Comparison of ENCODE assay signal across 20 cellular contexts in the genomic region with DNA sequence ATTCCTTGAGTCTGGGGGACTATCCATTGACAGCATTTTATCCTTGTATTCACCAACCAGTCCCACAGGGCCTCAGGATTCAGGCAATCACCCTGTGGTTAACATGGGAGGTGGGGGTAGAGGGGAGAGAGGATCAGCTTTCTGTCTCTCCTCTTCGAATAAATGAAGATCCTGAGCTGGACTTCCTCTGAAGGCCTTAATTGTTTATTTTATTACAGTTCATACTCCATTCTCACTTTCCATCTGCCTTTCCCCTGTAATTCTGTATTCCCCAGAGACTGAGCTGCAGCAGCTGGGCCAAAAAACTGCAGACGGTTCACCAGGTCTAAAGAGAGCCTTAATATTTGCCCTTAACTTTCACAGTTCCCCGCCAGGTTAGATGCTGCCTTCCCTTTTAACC. TPM values are rescaled to one million over a fixed set of nuclear protein-coding genes. Genes with fewer than 3 reads are reported as not detected.
DNase-seq lines count a peak whose midpoint lies in the region; ATAC-seq and TF ChIP-seq lines count a peak whose summit lies in the region.
"Had no signal": no experiment of that assay in that cellular context is flagged by ENCODE, and none has a peak within 500 bp of the region (broad histone marks: within the 10 kb centered on the region; RNA-seq: fewer than 3 reads in every experiment).

No MANE protein-coding gene starts in this region.

- H3K4me3 Mint-ChIP-seq in nephron progenitor cell: peak overlapping the region; percentile 9
- no peak overlapping the region for H3K4me3 Mint-ChIP-seq in Caco-2 (ENCODE audit: unreplicated experiment)
- H3K4me3 Mint-ChIP-seq: activated T-cell treated with anti-CD3 and anti-CD28 coated beads, Interleukin-2, amount 50 U/mL, for 72 hours had no signal

- intact Hi-C loops in Caco-2 (cut with micrococcal nuclease; ENCODE audit: unreplicated experiment): no loop called here

- CTCF ChIA-PET in HEK293 (lab: Yijun Ruan, JAX): interaction anchor here (0.7 to 1.3 kb wide), 2 partner anchors 22 to 1123 kb away, joined by 3 to 5 read pairs; no protein-coding TSS in a partner anchor
- CTCF ChIA-PET in Caco-2 (lab: Charles Lee): no interaction called here

- POLR2A ChIA-PET in HEK293 (lab: Yijun Ruan, JAX) (no interaction called here), Caco-2 (lab: Charles Lee) (no interaction called here)

- H3K27me3 Mint-ChIP-seq in nephron progenitor cell (ENCODE audit: low read depth, poor library complexity) (no peaks in the 10 kb centered on the region), Caco-2 (ENCODE audit: insufficient read depth, unreplicated experiment) (no peaks in the 10 kb centered on the region)

- H3K9me3 ChIP-seq in HEK293 (ENCODE audit: control insufficient read depth, insufficient read depth, low read depth, low read length) (no peaks in the 10 kb centered on the region), adipocyte (ENCODE audit: control insufficient read depth, low read length) (no peaks in the 10 kb centered on the region), Caco-2 (no peaks in the 10 kb centered on the region)
- H3K9me3 ChIP-seq: adrenal gland, ovary, Peyer's patch, transverse colon had no signal

- H3K4me1 ChIP-seq in HEK293 (ENCODE audit: control insufficient read depth, insufficient read depth, low read length): no peaks in the 10 kb centered on the region
- H3K4me1 ChIP-seq in adipocyte (ENCODE audit: control insufficient read depth, insufficient read depth, low read length): peaks cover 27% of the 10 kb centered on the region
- 0 out of 2 replicates have a peak, but pooled peaks cover 6% of the 10 kb centered on the region for H3K4me1 ChIP-seq in Caco-2
- H3K4me1 ChIP-seq: Peyer's patch had no signal

- H3K4me1 Mint-ChIP-seq in nephron progenitor cell (peaks cover 48% of the 10 kb centered on the region), Caco-2 (ENCODE audit: low read depth, unreplicated experiment) (no peaks in the 10 kb centered on the region)

- no peak overlapping the region for H3K4me3 ChIP-seq in HEK293 (ENCODE audit: low read depth, low read length)
- H3K4me3 ChIP-seq in adipocyte (ENCODE audit: low read length): no peak overlapping the region
- H3K4me3 ChIP-seq in Caco-2 (ENCODE audit: low read depth, low read length): no peak overlapping the region
- H3K4me3 ChIP-seq: adrenal gland, ovary, Peyer's patch, skin epidermis, transverse colon had no signal

- H3K9me3 Mint-ChIP-seq in nephron progenitor cell (no peaks in the 10 kb centered on the region), Caco-2 (ENCODE audit: unreplicated experiment) (no peaks in the 10 kb centered on the region)
- H3K9me3 Mint-ChIP-seq: activated T-cell treated with anti-CD3 and anti-CD28 coated beads, Interleukin-2, amount 50 U/mL, for 72 hours had no signal

- H3K36me3 Mint-ChIP-seq in nephron progenitor cell (ENCODE audit: low read depth) (peaks cover 45% of the 10 kb centered on the region), Caco-2 (ENCODE audit: insufficient read depth, unreplicated experiment) (no peaks in the 10 kb centered on the region)

- TF ChIP-seq CTCF in HEK293 (tag by site-specific recombination; IDR thresholded peaks at IDR 0.05) (no peak), nephron progenitor cell (IDR thresholded peaks at IDR 0.05) (no peak), Caco-2 (IDR thresholded peaks at IDR 0.05; ENCODE audit: insufficient read depth in 1 of 2, low read depth in 1 of 2, low read length in 1 of 2, severe bottlenecking in 1 of 2, unreplicated experiment in 1 of 2) (no peak)

- ATAC-seq in HG02970 (IDR thresholded peaks at IDR 0.05; ENCODE audit: low FRiP score, unreplicated experiment): no peak
- no peak for ATAC-seq in GM18873 (IDR thresholded peaks at IDR 0.05; ENCODE audit: low FRiP score, unreplicated experiment)
- ATAC-seq: activated T-cell treated with anti-CD3 and anti-CD28 coated beads, Interleukin-2, amount 50 U/mL, for 72 hours; left lobe of liver had no signal

- no peak overlapping the region for H3K9ac ChIP-seq in adipocyte (ENCODE audit: low read length)

- peak; percentile 73 for DNase-seq in NCI-H2107 (lab: John Stamatoyannopoulos, UW)
- DNase-seq in adipocyte (ENCODE audit: low read depth): peak; percentile 20
- DNase-seq in nephron progenitor cell: no peak
- no peak for DNase-seq in NK-92 (lab: John Stamatoyannopoulos, UW; ENCODE audit: unreplicated experiment)
- DNase-seq in Caco-2: no peak
- DNase-seq: activated CD4-positive, alpha-beta T cell treated with anti-CD3 and anti-CD28 coated beads, Interleukin-2, amount 50 U/mL, for 48 hours; activated T-cell treated with anti-CD3 and anti-CD28 coated beads, Interleukin-2, amount 50 U/mL, for 72 hours; AML-193; foreskin fibroblast; MV-4-11; NCI-H510A; ovary; Peyer's patch; transverse colon had no signal

- H3K27ac Mint-ChIP-seq in nephron progenitor cell: peak overlapping the region; percentile 97
- H3K27ac Mint-ChIP-seq in Caco-2 (ENCODE audit: unreplicated experiment): no peak overlapping the region
- H3K27ac Mint-ChIP-seq: activated T-cell treated with anti-CD3 and anti-CD28 coated beads, Interleukin-2, amount 50 U/mL, for 72 hours had no signal

- H3K27me3 ChIP-seq in adipocyte (replicated peaks; ENCODE audit: control insufficient read depth, insufficient read depth, low read length): no peaks in the 10 kb centered on the region
- no peaks in the 10 kb centered on the region for H3K27me3 ChIP-seq in Caco-2 (replicated peaks; ENCODE audit: control insufficient read depth, insufficient read depth, low read length)
- H3K27me3 ChIP-seq: adrenal gland, ovary, Peyer's patch, transverse colon had no signal

- no TSS peak for BruUV-seq in Caco-2 (replicated peaks; lab: Mats Ljungman, UMichigan)

- H3K36me3 ChIP-seq in HEK293 (ENCODE audit: control insufficient read depth in 2 of 2, insufficient read depth in 1 of 2, low read length in 2 of 2): no peaks in the 10 kb centered on the region
- no peaks in the 10 kb centered on the region for H3K36me3 ChIP-seq in adipocyte (ENCODE audit: control insufficient read depth, insufficient read depth, low read length, severe bottlenecking)
- no peaks in the 10 kb centered on the region for H3K36me3 ChIP-seq in Caco-2 (ENCODE audit: control insufficient read depth, insufficient read depth, low read length)
- H3K36me3 ChIP-seq: adrenal gland, ovary, Peyer's patch, transverse colon had no signal

- no peak overlapping the region for H3K27ac ChIP-seq in HEK293 (ENCODE audit: extremely low read depth, low read depth, low read length)
- H3K27ac ChIP-seq: adrenal gland, ovary, Peyer's patch, skin epidermis, transverse colon had no signal

TF ChIP-seq in HEK293, 187 proteins besides CTCF, POLR2A, EP300 and RAD21:
- TF ChIP-seq ZNF18 (tag by site-specific recombination; IDR thresholded peaks at IDR 0.05): 0 out of 2 replicates have a peak, but pooled peaks have one; percentile 17
- TF ChIP-seq, protein P1, sequence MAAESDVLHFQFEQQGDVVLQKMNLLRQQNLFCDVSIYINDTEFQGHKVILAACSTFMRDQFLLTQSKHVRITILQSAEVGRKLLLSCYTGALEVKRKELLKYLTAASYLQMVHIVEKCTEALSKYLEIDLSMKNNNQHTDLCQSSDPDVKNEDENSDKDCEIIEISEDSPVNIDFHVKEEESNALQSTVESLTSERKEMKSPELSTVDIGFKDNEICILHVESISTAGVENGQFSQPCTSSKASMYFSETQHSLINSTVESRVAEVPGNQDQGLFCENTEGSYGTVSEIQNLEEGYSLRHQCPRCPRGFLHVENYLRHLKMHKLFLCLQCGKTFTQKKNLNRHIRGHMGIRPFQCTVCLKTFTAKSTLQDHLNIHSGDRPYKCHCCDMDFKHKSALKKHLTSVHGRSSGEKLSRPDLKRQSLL (tag by site-specific recombination; IDR thresholded peaks at IDR 0.05): no peak

RNA-seq across cellular contexts. Expression of gene TAGLN3, which starts 11.9 kb away (rescaled TPM):
- not detected in 2 replicates for total RNA-seq in Caco-2 (2022)
- total RNA-seq: left lobe of liver, ovary had no signal

RNA-seq across cellular contexts. Expression of gene TMPRSS7, which starts 23.9 kb away (rescaled TPM):
- 0.16 and 0.36 TPM in 2 replicates for total RNA-seq in Caco-2 (2022)
- total RNA-seq: adrenal gland, left lobe of liver, Peyer's patch, transverse colon had no signal

RNA-seq across cellular contexts. Expression of gene ABHD10, which starts 31.8 kb away (rescaled TPM):
- 37.0 and 41.8 TPM in 2 replicates for total RNA-seq in Caco-2 (2022)

Comparison
In these comparisons a context has a peak if more than half of its experiments do, and no peak if none do; other contexts are left out.
1. DNase-seq: peak in NCI-H2107 (single experiment) and adipocyte (single experiment); none in nephron progenitor cell (single experiment), NK-92 (single experiment) and Caco-2 (0 of 2).